ENCODE assay signal across 19 cellular contexts in the genomic region with DNA sequence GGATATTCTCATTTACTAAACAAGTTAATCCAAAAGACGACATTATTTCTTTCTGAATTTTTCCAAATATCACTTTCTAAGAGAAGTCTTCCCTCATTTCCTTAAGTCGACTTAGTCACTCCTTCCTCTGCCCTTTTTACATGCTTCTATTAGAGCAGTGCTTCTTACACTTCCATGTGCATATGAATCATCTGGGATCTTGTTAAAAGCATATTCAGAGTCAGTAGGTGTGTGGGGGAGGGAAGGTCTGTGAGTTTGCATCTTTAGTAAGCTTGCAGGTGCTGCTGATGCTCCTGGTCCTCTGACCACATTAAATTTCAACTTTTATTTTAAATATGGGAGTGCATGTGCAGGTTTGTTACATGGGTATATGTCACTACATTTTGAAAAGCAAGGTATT.
DNase-seq lines count a peak whose midpoint lies in the region; ATAC-seq and TF ChIP-seq lines count a peak whose summit lies in the region.
"Had no signal": no experiment of that assay in that cellular context is flagged by ENCODE, and none has a peak within 500 bp of the region (broad histone marks: within the 10 kb centered on the region; RNA-seq: fewer than 3 reads in every experiment).

No MANE protein-coding gene starts in this region.

- H2AFZ ChIP-seq in PC-3 (ENCODE audit: low read length) = no peak overlapping the region
- H2AFZ ChIP-seq: GM23248 had no signal

- no peak for TF ChIP-seq CTCF in PC-3 (conservative IDR thresholded peaks at IDR 0.05; ENCODE audit: low read depth, low read length)

- H3K9me2 ChIP-seq in PC-3 (replicated peaks; ENCODE audit: low read length) = no peaks in the 10 kb centered on the region

- H3K27ac ChIP-seq in PC-3 (ENCODE audit: low read length) = no peak overlapping the region
- H3K27ac ChIP-seq: BLaER1, GM23248, ovary, sigmoid colon had no signal

- no peaks in the 10 kb centered on the region for H4K20me1 ChIP-seq in PC-3 (ENCODE audit: low read length)
- H4K20me1 ChIP-seq: BLaER1 had no signal

- POLR2A ChIA-PET in PC-3 (lab: Charles Lee; ENCODE audit: unreplicated experiment) = no interaction called here

- intact Hi-C loops in PC-3 (cut with micrococcal nuclease) = no loop called here
- intact Hi-C loops in posterior vena cava (cut with DNase I) = loop anchor here in 1 of 2 donors (5.0 kb wide), 1 partner anchor 1752 kb away; no protein-coding TSS in a partner anchor

- CTCF ChIA-PET in PC-3 (lab: Charles Lee) = no interaction called here

- H3K79me2 ChIP-seq in PC-3 (ENCODE audit: low read length) = no peaks in the 10 kb centered on the region

- no peak overlapping the region for H3K4me2 ChIP-seq in PC-3 (ENCODE audit: low read length)
- H3K4me2 ChIP-seq: BLaER1 had no signal

- H3K9me3 ChIP-seq in HAP-1 (no peaks in the 10 kb centered on the region), PC-3 (ENCODE audit: low read length) (no peaks in the 10 kb centered on the region)
- H3K9me3 ChIP-seq: BLaER1, ovary, sigmoid colon had no signal

- peak; percentile 37 for DNase-seq in NCI-H2029 treated with DMSO at 0.1 percent for 48 hours (lab: John Stamatoyannopoulos, UW)
- no peak for DNase-seq in NCI-H2029 (lab: John Stamatoyannopoulos, UW)
- peak; percentile 27 to 38 for DNase-seq in HAP-1 (ENCODE audit: low spot score in 2 of 2)
- DNase-seq in PC-3 = peak; percentile 13
- peak; percentile 0 for DNase-seq in iris pigment epithelial cell (ENCODE audit: low read depth)
- DNase-seq in posterior vena cava (ENCODE audit: low spot score) = no peak
- DNase-seq: effector memory CD4-positive, alpha-beta T cell; GM23248; Karpas-422; left colon; natural killer cell; NCI-H1105; ovary; sigmoid colon; substantia nigra had no signal

- H3K4me3 ChIP-seq in HAP-1 (no peak overlapping the region), PC-3 (ENCODE audit: low read length) (no peak overlapping the region)
- H3K4me3 ChIP-seq: BLaER1, GM23248, ovary, sigmoid colon had no signal

- no peaks in the 10 kb centered on the region for H3K27me3 ChIP-seq in HAP-1 (ENCODE audit: low read depth)
- peaks cover 6% of the 10 kb centered on the region; the same call in 1 of the 2 replicates for H3K27me3 ChIP-seq in PC-3 (ENCODE audit: low read length)
- H3K27me3 ChIP-seq: BLaER1, ovary, sigmoid colon had no signal

- H3K4me1 ChIP-seq in HAP-1 (peaks cover 39% of the 10 kb centered on the region), PC-3 (ENCODE audit: insufficient read depth, low read length) (no peaks in the 10 kb centered on the region)
- H3K4me1 ChIP-seq: BLaER1, sigmoid colon had no signal

- H3K36me3 ChIP-seq in HAP-1 (replicated peaks) (no peaks in the 10 kb centered on the region), PC-3 (ENCODE audit: low read depth, low read length) (no peaks in the 10 kb centered on the region)
- H3K36me3 ChIP-seq: BLaER1, ovary, sigmoid colon had no signal

- no peak for ATAC-seq in PC-3
- no peak for ATAC-seq in HG03378 (IDR thresholded peaks at IDR 0.05; ENCODE audit: unreplicated experiment)
- no peak for ATAC-seq in HG02763 (IDR thresholded peaks at IDR 0.05; ENCODE audit: unreplicated experiment)
- ATAC-seq: activated naive CD4-positive, alpha-beta T cell treated with anti-CD3 and anti-CD28 coated beads, Interleukin-2, amount 50 U/mL, for 72 hours; left colon; natural killer cell had no signal

- H3K9ac ChIP-seq in PC-3 (ENCODE audit: low read length) = no peak overlapping the region
- H3K9ac ChIP-seq: BLaER1, GM23248 had no signal

- in situ Hi-C loops in HAP-1 (cut with MboI; ENCODE audit: low sequenced_read_pairs) = no loop called here

- H3F3A ChIP-seq in PC-3 (ENCODE audit: low read length, unreplicated experiment) = no peaks in the 10 kb centered on the region

- BruUV-seq in PC-3 (replicated peaks; lab: Mats Ljungman, UMichigan) = no TSS peak

Comparison
In these comparisons a context has a peak if more than half of its experiments do, and no peak if none do; other contexts are left out.
1. DNase-seq: peak in NCI-H2029 treated with DMSO at 0.1 percent for 48 hours (single experiment), HAP-1 (2 of 2), PC-3 (single experiment) and iris pigment epithelial cell (single experiment); none in NCI-H2029 (single experiment) and posterior vena cava (single experiment).